In the genomic region with DNA sequence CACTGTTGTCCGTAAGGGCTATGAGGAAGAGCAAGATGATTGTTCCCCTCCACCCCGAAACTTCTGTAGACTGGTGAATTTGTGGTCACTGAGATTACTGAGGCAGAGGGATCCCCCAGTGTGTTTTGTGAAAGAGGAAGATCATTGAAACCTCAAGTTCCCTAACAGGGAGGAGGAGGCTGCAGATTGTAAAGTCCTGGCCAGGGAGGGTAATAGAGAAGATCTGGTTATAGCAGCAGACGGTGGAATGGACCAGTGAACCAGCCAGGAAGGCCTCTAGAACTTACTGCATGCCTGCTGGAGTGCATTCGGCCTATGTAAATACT, we compare ENCODE assay signal across 8 cellular contexts. TPM values are rescaled to one million over a fixed set of nuclear protein-coding genes. Genes with fewer than 3 reads are reported as not detected.
DNase-seq lines count a peak whose midpoint lies in the region; ATAC-seq and TF ChIP-seq lines count a peak whose summit lies in the region.

No MANE protein-coding gene starts in this region.

- peak overlapping the region; percentile 10 for H3K27ac Mint-ChIP-seq in nephron progenitor cell

- no peaks in the 10 kb centered on the region for H3K27me3 Mint-ChIP-seq in nephron progenitor cell (ENCODE audit: low read depth, poor library complexity)

- H3K4me1 Mint-ChIP-seq in nephron progenitor cell, result peaks cover 32% of the 10 kb centered on the region

- H2AFZ ChIP-seq in Karpas-422 (ENCODE audit: low read length), result no peak overlapping the region

- peaks cover 36% of the 10 kb centered on the region for H4K20me1 ChIP-seq in Karpas-422 (ENCODE audit: insufficient read depth, low read depth, low read length)

- ATAC-seq in GM18909 (IDR thresholded peaks at IDR 0.05; ENCODE audit: poor library complexity, unreplicated experiment) (peak; percentile 84), HG02678 (IDR thresholded peaks at IDR 0.05; ENCODE audit: unreplicated experiment) (peak; percentile 71)

- H3K4me3 ChIP-seq in Karpas-422 (ENCODE audit: low read length) (no peak overlapping the region), BE2C (ENCODE audit: low read depth, low read length) (no peak overlapping the region)

- H3K36me3 Mint-ChIP-seq in nephron progenitor cell (ENCODE audit: low read depth), result peaks cover 37% of the 10 kb centered on the region

- no peaks in the 10 kb centered on the region for H3K27me3 ChIP-seq in Karpas-422 (ENCODE audit: low read length)
- no peaks in the 10 kb centered on the region for H3K27me3 ChIP-seq in BE2C

- H3K4me1 ChIP-seq in Karpas-422 (ENCODE audit: low read length) (peaks cover 32% of the 10 kb centered on the region), BE2C (no peaks in the 10 kb centered on the region)

- no peaks in the 10 kb centered on the region for H3K79me2 ChIP-seq in Karpas-422 (ENCODE audit: low read length)

- no peak for TF ChIP-seq CTCF in nephron progenitor cell (IDR thresholded peaks at IDR 0.05)
- TF ChIP-seq CTCF in BE2C (IDR thresholded peaks at IDR 0.05; ENCODE audit: low read depth, low read length), result no peak

- H3K27ac ChIP-seq in Karpas-422 (ENCODE audit: low read length), result no peak overlapping the region

- H3K9me3 Mint-ChIP-seq in nephron progenitor cell, result no peaks in the 10 kb centered on the region

- H3K4me3 Mint-ChIP-seq in nephron progenitor cell, result no peak overlapping the region

- peak overlapping the region; percentile 0 for H3K4me2 ChIP-seq in Karpas-422 (ENCODE audit: low read depth, low read length, poor library complexity, severe bottlenecking)

- H3K36me3 ChIP-seq in Karpas-422 (ENCODE audit: insufficient read depth, low read length) (no peaks in the 10 kb centered on the region), BE2C (peaks cover 13% of the 10 kb centered on the region)

- H3K9me3 ChIP-seq in Karpas-422 (ENCODE audit: low read length) (no peaks in the 10 kb centered on the region), BE2C (no peaks in the 10 kb centered on the region)

- no peak overlapping the region for H3K9ac ChIP-seq in Karpas-422 (ENCODE audit: low read length)

- peak; percentile 69 for DNase-seq in Karpas-422
- no peak for DNase-seq in nephron progenitor cell
- no peak for DNase-seq in BE2C
- no peak for DNase-seq in stimulated activated CD4-positive, alpha-beta T cell treated with anti-CD3 and anti-CD28 coated beads, Interleukin-12 subunit alpha, Interleukin-12 subunit beta, amount 100 ng/mL, for 4 hours
- no peak for DNase-seq in activated effector memory CD4-positive, alpha-beta T cell treated with Interleukin-2 at 50 U/mL for 16 hours
- no peak for DNase-seq in mucosa of gallbladder (ENCODE audit: low spot score)

- H3K9me2 ChIP-seq in Karpas-422 (replicated peaks; ENCODE audit: insufficient read depth, low read length), result no peaks in the 10 kb centered on the region

RNA-seq across cellular contexts. Expression of gene LMTK2, which starts 31.1 kb away (rescaled TPM):
- total RNA-seq in Karpas-422 (2014; rRNA removed; shearing (Covaris generic); ENCODE audit: low replicate concordance), result 7.5 and 9.1 TPM in 2 replicates
- polyA plus RNA-seq in BE2C (2012; ENCODE audit: insufficient read depth, insufficient read length, low read depth), result 8.8 TPM
- total RNA-seq in mucosa of gallbladder, result 31.2 TPM
